In the genomic region with DNA sequence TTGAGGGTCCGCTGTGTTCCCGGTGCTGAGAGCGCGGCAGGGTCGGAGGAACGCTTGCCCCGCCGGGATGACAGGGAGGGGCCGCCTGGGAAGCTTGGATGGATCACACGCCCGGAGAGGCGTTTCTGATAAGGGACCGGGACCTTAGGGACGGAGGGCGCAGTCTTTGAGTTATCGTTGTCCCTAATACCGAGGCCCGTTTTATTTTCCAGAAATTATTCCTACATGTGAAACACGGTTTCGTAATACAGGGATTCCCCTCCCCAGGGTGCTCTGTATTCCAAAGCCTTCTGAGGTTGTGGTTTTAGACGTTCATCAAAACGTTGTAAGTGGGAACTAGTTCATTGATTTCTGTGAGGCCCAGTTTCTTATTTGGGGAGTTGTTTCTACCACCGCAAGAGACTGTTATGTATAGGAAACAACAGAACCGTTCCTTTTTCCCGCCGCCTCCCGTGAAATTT, we compare ENCODE assay signal across 1 cellular context.
TF ChIP-seq lines count a peak whose summit lies in the region.

No MANE protein-coding gene starts in this region.

TF ChIP-seq in HCT116, 20 proteins besides CTCF, POLR2A, EP300 and RAD21 (continued from another document):
- TF ChIP-seq MAX (IDR thresholded peaks at IDR 0.05) = no peak
- no peak for TF ChIP-seq ELF1 (IDR thresholded peaks at IDR 0.05; ENCODE audit: borderline replicate concordance, low read depth)
- TF ChIP-seq JUND (IDR thresholded peaks at IDR 0.05) = no peak
- TF ChIP-seq SIN3A (IDR thresholded peaks at IDR 0.05; ENCODE audit: low read depth) = no peak
- no peak for TF ChIP-seq TCF7L2 (IDR thresholded peaks at IDR 0.05; ENCODE audit: borderline replicate concordance, extremely low read depth, insufficient read depth, insufficient read length)
